ENCODE assay signal across 8 cellular contexts in the genomic region with DNA sequence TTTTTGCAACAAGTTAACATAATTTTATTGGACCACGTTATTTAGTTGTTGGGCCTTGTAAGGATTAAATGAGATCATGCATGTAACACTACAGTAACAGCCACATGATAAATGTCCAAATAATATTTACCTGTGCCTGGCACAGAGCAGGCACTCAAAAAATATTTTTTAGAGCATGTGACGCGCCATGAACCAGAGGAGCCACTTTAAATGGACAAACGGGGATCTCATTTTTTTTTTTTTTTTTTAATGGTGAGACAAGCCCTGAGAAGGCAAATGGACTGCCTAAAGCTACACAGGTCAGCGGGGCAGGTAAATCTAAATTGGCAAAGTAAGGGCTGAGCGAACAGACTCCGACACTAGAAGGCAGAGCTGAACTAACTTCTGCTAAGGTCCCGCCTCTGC.
DNase-seq lines count a peak whose midpoint lies in the region; TF ChIP-seq lines count a peak whose summit lies in the region.

No MANE protein-coding gene starts in this region.

- no peak overlapping the region for H3K9ac ChIP-seq in HUES48 (ENCODE audit: low read depth, low read length)

- H3K9me3 ChIP-seq in HUES48 (ENCODE audit: control insufficient read depth, insufficient read depth, low read length) (no peaks in the 10 kb centered on the region), muscle layer of duodenum (ENCODE audit: control insufficient read depth in 1 of 2, low read length in 2 of 2) (no peaks in the 10 kb centered on the region)

- H3K4me3 ChIP-seq in ACC112 (ENCODE audit: low read depth, low read length) (peak overlapping the region; percentile 99), HUES48 (ENCODE audit: low read depth, low read length) (peak overlapping the region; percentile 30; the same call in 1 of the 2 replicates), cardiac fibroblast (replicated peaks in 1 of 2; ENCODE audit: low read depth in 2 of 2, low read length in 2 of 2) (peak overlapping the region; percentile 22 to 40), muscle layer of duodenum (ENCODE audit: low read depth in 1 of 2, low read length in 2 of 2) (peak overlapping the region; percentile 28 to 87)

- peaks cover 24% of the 10 kb centered on the region for H3K36me3 ChIP-seq in ACC112 (ENCODE audit: insufficient read depth, low read length)
- peaks cover 38% of the 10 kb centered on the region for H3K36me3 ChIP-seq in HUES48 (ENCODE audit: control insufficient read depth, insufficient read depth, low read length)
- H3K36me3 ChIP-seq in muscle layer of duodenum (ENCODE audit: control insufficient read depth in 1 of 2, insufficient read depth in 2 of 2, low read length in 2 of 2) = peaks cover 27 to 32% of the 10 kb centered on the region in 2 donors

- H3K27ac ChIP-seq in ACC112 (ENCODE audit: low read depth, low read length) (no peak overlapping the region), HUES48 (ENCODE audit: low read depth, low read length) (peak overlapping the region; percentile 24), muscle layer of duodenum (ENCODE audit: low read length) (peak overlapping the region; percentile 98)

- H3K79me2 ChIP-seq in ACC112 (ENCODE audit: control insufficient read depth, insufficient read depth, low read length, unreplicated experiment) = peaks cover 40% of the 10 kb centered on the region

- H3K4me1 ChIP-seq in ACC112 (ENCODE audit: control insufficient read depth, insufficient read depth, low read length, unreplicated experiment) (peaks cover 12% of the 10 kb centered on the region), HUES48 (ENCODE audit: control insufficient read depth, insufficient read depth, low read length) (peaks cover 21% of the 10 kb centered on the region), muscle layer of duodenum (ENCODE audit: control insufficient read depth in 1 of 2, insufficient read depth in 2 of 2, low read length in 2 of 2) (peaks cover 20 to 32% of the 10 kb centered on the region in 2 donors)

- H3K27me3 ChIP-seq in ACC112 (ENCODE audit: insufficient read depth, low read length) (peaks cover 9% of the 10 kb centered on the region; the same call in 1 of the 2 replicates), HUES48 (ENCODE audit: control insufficient read depth, insufficient read depth, low read length) (no peaks in the 10 kb centered on the region), muscle layer of duodenum (ENCODE audit: low read depth, low read length) (no peaks in the 10 kb centered on the region)

- DNase-seq in cardiac fibroblast (ENCODE audit: low read depth in 2 of 2) (no peak), GM20000 (ENCODE audit: low spot score) (no peak), NCI-H226 (no peak)
- no peak for DNase-seq in stimulated activated CD4-positive, alpha-beta T cell treated with anti-CD3 and anti-CD28 coated beads, Interleukin-15, amount 100 ng/mL, for 24 hours
- DNase-seq in stimulated activated CD4-positive, alpha-beta T cell treated with anti-CD3 and anti-CD28 coated beads, Interleukin-1b, Interleukin-23, amount 100 ng/mL, for 48 hours = no peak

- TF ChIP-seq CTCF in cardiac fibroblast (IDR thresholded peaks at IDR 0.05; ENCODE audit: low read depth, low read length) = no peak
- TF ChIP-seq CTCF in GM20000 (IDR thresholded peaks at IDR 0.05; ENCODE audit: extremely low read depth, missing control alignments) = no peak

- peak overlapping the region; percentile 46 for H2AFZ ChIP-seq in ACC112 (ENCODE audit: low read length, unreplicated experiment)

Comparison
In these comparisons a context has a peak if more than half of its experiments do, and no peak if none do; other contexts are left out.
1. H3K4me3 ChIP-seq: peak in every context shown above with its lines; median percentile 99 in ACC112; 58 in muscle layer of duodenum; 31 in cardiac fibroblast; 30 in HUES48.